19 cellular contexts compared by ENCODE assay signal in genomic region chr9:70143394-70144130, GRCh38.
DNase-seq lines count a peak whose midpoint lies in the region; ATAC-seq, FAIRE-seq and TF ChIP-seq lines count a peak whose summit lies in the region.
"Had no signal": no experiment of that assay in that cellular context is flagged by ENCODE, and none has a peak within 500 bp of the region (broad histone marks: within the 10 kb centered on the region; RNA-seq: fewer than 3 reads in every experiment).

No MANE protein-coding gene starts in this region.

- no peak overlapping the region for H2BK12ac ChIP-seq in mesenchymal stem cell (ENCODE audit: low read length in 2 of 2)

- H3K36me3 ChIP-seq in endodermal cell (ENCODE audit: control insufficient read depth, insufficient read depth, low read length) (no peaks in the 10 kb centered on the region), mesenchymal stem cell (ENCODE audit: control insufficient read depth in 1 of 2, insufficient read depth in 2 of 2, low read depth in 1 of 2, low read length in 2 of 2) (peaks cover 0 to 17% of the 10 kb centered on the region in 2 experiments), rectal smooth muscle tissue (ENCODE audit: control insufficient read depth, insufficient read depth, low read length) (peaks cover 3% of the 10 kb centered on the region), psoas muscle (ENCODE audit: insufficient read depth in 1 of 2, low read depth in 1 of 2) (no peaks in the 10 kb centered on the region)

- H3K79me1 ChIP-seq in mesenchymal stem cell (replicated peaks; ENCODE audit: low read length, poor library complexity, severe bottlenecking): peaks cover 24% of the 10 kb centered on the region

- no peaks in the 10 kb centered on the region for H3K36me3 Mint-ChIP-seq in endodermal cell (ENCODE audit: low read depth)
- H3K36me3 Mint-ChIP-seq: CD14-positive monocyte; CD8-positive, alpha-beta T cell had no signal

- intact Hi-C loops in psoas muscle (cut with DNase I): no loop called here
- intact Hi-C loops in posterior vena cava (cut with DNase I): no loop called here

- TF ChIP-seq POLR2A in H54 (IDR thresholded peaks at IDR 0.05; ENCODE audit: low read depth, low read length): no peak

- H2BK15ac ChIP-seq in mesenchymal stem cell (ENCODE audit: low read depth, poor library complexity, severe bottlenecking): no peak overlapping the region

- H2AFZ ChIP-seq in mesenchymal stem cell (ENCODE audit: low read depth, low read length): no peak overlapping the region

- no peak overlapping the region for H4K8ac ChIP-seq in mesenchymal stem cell (ENCODE audit: low read length)

- no peak overlapping the region for H3K27ac ChIP-seq in endodermal cell (ENCODE audit: low read depth, low read length)
- no peak overlapping the region for H3K27ac ChIP-seq in mesenchymal stem cell (ENCODE audit: low read length, poor library complexity, severe bottlenecking)
- H3K27ac ChIP-seq in rectal smooth muscle tissue (ENCODE audit: low read depth, low read length): peak overlapping the region; percentile 66
- H3K27ac ChIP-seq in psoas muscle: no peak overlapping the region
- H3K27ac ChIP-seq: 22Rv1 had no signal

- peaks cover 14% of the 10 kb centered on the region for H3K4me1 Mint-ChIP-seq in endodermal cell

- no peak overlapping the region for H3K4me2 ChIP-seq in mesenchymal stem cell (ENCODE audit: low read length, poor library complexity, severe bottlenecking)

- no peak for TF ChIP-seq CTCF in endodermal cell (conservative IDR thresholded peaks at IDR 0.05)
- no peak for TF ChIP-seq CTCF in psoas muscle (IDR thresholded peaks at IDR 0.05)

- no peaks in the 10 kb centered on the region for H3K27me3 ChIP-seq in endodermal cell (ENCODE audit: control insufficient read depth, insufficient read depth, low read length, poor library complexity, severe bottlenecking)
- H3K27me3 ChIP-seq in mesenchymal stem cell (ENCODE audit: control insufficient read depth in 1 of 2, insufficient read depth in 1 of 2, low read length in 2 of 2): no peaks in the 10 kb centered on the region
- H3K27me3 ChIP-seq in rectal smooth muscle tissue (ENCODE audit: control insufficient read depth, insufficient read depth, low read length): no peaks in the 10 kb centered on the region
- no peaks in the 10 kb centered on the region for H3K27me3 ChIP-seq in psoas muscle (ENCODE audit: insufficient read depth in 3 of 3, low read length in 2 of 3)

- H3K9me3 ChIP-seq in endodermal cell (ENCODE audit: control insufficient read depth, low read length) (no peaks in the 10 kb centered on the region), mesenchymal stem cell (ENCODE audit: control insufficient read depth, low read length) (no peaks in the 10 kb centered on the region), psoas muscle (no peaks in the 10 kb centered on the region)

- no peak overlapping the region for H2AK5ac ChIP-seq in mesenchymal stem cell (ENCODE audit: low read length, severe bottlenecking)

- H3K18ac ChIP-seq in mesenchymal stem cell (ENCODE audit: low read depth in 1 of 2, low read length in 2 of 2): no peak overlapping the region

- H3K27ac Mint-ChIP-seq in endodermal cell: no peak overlapping the region
- H3K27ac Mint-ChIP-seq: CD14-positive monocyte; CD8-positive, alpha-beta T cell had no signal

- ATAC-seq in psoas muscle: no peak
- ATAC-seq: CD8-positive, alpha-beta T cell; HCT116 had no signal

- no peaks in the 10 kb centered on the region for H3K27me3 Mint-ChIP-seq in endodermal cell (ENCODE audit: insufficient read depth)

- DNase-seq in H54 (ENCODE audit: insufficient read length, low spot score): no peak
- no peak for DNase-seq in endodermal cell
- no peak for DNase-seq in mesenchymal stem cell
- no peak for DNase-seq in psoas muscle
- no peak for DNase-seq in HCEC 1CT
- DNase-seq in posterior vena cava (ENCODE audit: low spot score): no peak
- DNase-seq in GDM1 (lab: John Stamatoyannopoulos, UW): no peak
- DNase-seq: CD8-positive, alpha-beta T cell; COR-L47; DMS153; DND-41; GF-D8; GOT3 had no signal

- no peak overlapping the region for H2BK5ac ChIP-seq in mesenchymal stem cell (ENCODE audit: low read depth, low read length, poor library complexity, severe bottlenecking)

- FAIRE-seq in H54 (lab: Jason Lieb, UNC): peak; percentile 64
- FAIRE-seq: D721Med, GM19239 had no signal

- H3K9ac ChIP-seq in endodermal cell (ENCODE audit: extremely low read depth, low read length, poor library complexity, severe bottlenecking): no peak overlapping the region
- H3K9ac ChIP-seq in mesenchymal stem cell (ENCODE audit: low read length): no peak overlapping the region
- no peak overlapping the region for H3K9ac ChIP-seq in rectal smooth muscle tissue (ENCODE audit: low read length)

- H3K4ac ChIP-seq in mesenchymal stem cell (ENCODE audit: low read depth in 1 of 2, low read length in 2 of 2): no peak overlapping the region

- H3K4me3 Mint-ChIP-seq in endodermal cell: no peak overlapping the region
- H3K4me3 Mint-ChIP-seq: CD14-positive monocyte; CD8-positive, alpha-beta T cell had no signal

- H3K4me3 ChIP-seq in endodermal cell (ENCODE audit: low read length): peak overlapping the region; percentile 12
- H3K4me3 ChIP-seq in mesenchymal stem cell (ENCODE audit: insufficient read depth in 1 of 2, low read depth in 1 of 2, low read length in 2 of 2): no peak overlapping the region
- no peak overlapping the region for H3K4me3 ChIP-seq in rectal smooth muscle tissue (ENCODE audit: low read length)
- H3K4me3 ChIP-seq in psoas muscle: no peak overlapping the region

- no peak overlapping the region for H2BK120ac ChIP-seq in mesenchymal stem cell (ENCODE audit: low read depth, low read length)

- no peak overlapping the region for H3K23ac ChIP-seq in mesenchymal stem cell (ENCODE audit: low read length in 2 of 2)

- H3K4me1 ChIP-seq in endodermal cell (ENCODE audit: control insufficient read depth, insufficient read depth, low read length): no peaks in the 10 kb centered on the region
- no peaks in the 10 kb centered on the region for H3K4me1 ChIP-seq in mesenchymal stem cell (ENCODE audit: control insufficient read depth, insufficient read depth, low read depth, low read length)
- H3K4me1 ChIP-seq in rectal smooth muscle tissue (ENCODE audit: control insufficient read depth, insufficient read depth, low read length): no peaks in the 10 kb centered on the region
- no peaks in the 10 kb centered on the region for H3K4me1 ChIP-seq in psoas muscle

- H3K14ac ChIP-seq in mesenchymal stem cell (ENCODE audit: low read length in 2 of 2): no peak overlapping the region

- 93 to 97% methylated on average over 2 to 3 of the region's 3 CpGs for WGBS in endodermal cell (ENCODE audit: insufficient coverage in 1 of 2, insufficient read length in 1 of 2), 2 experiments
- WGBS in mesenchymal stem cell: 82% methylated on average over 3 of the region's 3 CpGs
- 83 to 87% (median 86%) methylated on average over 3 of the region's 3 CpGs for WGBS in psoas muscle, 3 donors

- peak overlapping the region; percentile 27 for H4K91ac ChIP-seq in mesenchymal stem cell (ENCODE audit: low read length)

- H3K9me3 Mint-ChIP-seq in endodermal cell: no peaks in the 10 kb centered on the region
- H3K9me3 Mint-ChIP-seq: CD14-positive monocyte; CD8-positive, alpha-beta T cell had no signal
